ENCODE assay signal across 10 cellular contexts in genomic region chr7:151633516-151633812, GRCh38.
DNase-seq lines count a peak whose midpoint lies in the region; ATAC-seq and TF ChIP-seq lines count a peak whose summit lies in the region.
"Had no signal": no experiment of that assay in that cellular context is flagged by ENCODE, and none has a peak within 500 bp of the region (broad histone marks: within the 10 kb centered on the region; RNA-seq: fewer than 3 reads in every experiment).

No MANE protein-coding gene starts in this region.

- CTCF ChIA-PET in activated naive CD4-positive, alpha-beta T cell treated with anti-CD3 and anti-CD28 coated beads, Interleukin-2, amount 10 ng/mL, durations not matched to agents 7 days and 5 days (lab: Charles Lee), result interaction anchor here (0.6 to 3.8 kb wide), 8 partner anchors 9 to 185 kb away, joined by 3 to 26 read pairs (median 6); partner anchors contain the start of gene RHEB

- no peaks in the 10 kb centered on the region for H3K27me3 ChIP-seq in thyroid gland
- H3K27me3 ChIP-seq: SJSA1 had no signal

- peak overlapping the region; percentile 88 for H3K4me3 Mint-ChIP-seq in activated naive CD4-positive, alpha-beta T cell treated with anti-CD3 and anti-CD28 coated beads, Interleukin-2, amount 10 ng/mL, durations not matched to agents 7 days and 5 days
- peak overlapping the region; percentile 95 for H3K4me3 Mint-ChIP-seq in memory B cell

- H3K27me3 Mint-ChIP-seq in activated naive CD4-positive, alpha-beta T cell treated with anti-CD3 and anti-CD28 coated beads, Interleukin-2, amount 10 ng/mL, durations not matched to agents 7 days and 5 days, result no peaks in the 10 kb centered on the region
- H3K27me3 Mint-ChIP-seq in memory B cell, result no peaks in the 10 kb centered on the region

- no peaks in the 10 kb centered on the region for H3K36me3 ChIP-seq in thyroid gland

- DNase-seq in activated naive CD4-positive, alpha-beta T cell treated with anti-CD3 and anti-CD28 coated beads, Interleukin-2, amount 10 ng/mL, durations not matched to agents 7 days and 5 days, result no peak
- DNase-seq in activated naive CD4-positive, alpha-beta T cell treated with Interleukin-2 at 50 U/mL for 16 hours, result no peak
- DNase-seq in activated naive CD4-positive, alpha-beta T cell treated with anti-CD3 and anti-CD28 coated beads, Interleukin-2, amount 50 U/mL, for 72 hours (ENCODE audit: low spot score in 2 of 2), result no peak
- DNase-seq in memory B cell (ENCODE audit: low spot score in 2 of 2), result no peak
- DNase-seq in thyroid gland, result no peak
- no peak for DNase-seq in substantia nigra (lab: John Stamatoyannopoulos, UW)
- DNase-seq in caudate nucleus (lab: John Stamatoyannopoulos, UW), result no peak
- DNase-seq: GOT3 had no signal

- H3K36me3 Mint-ChIP-seq in activated naive CD4-positive, alpha-beta T cell treated with anti-CD3 and anti-CD28 coated beads, Interleukin-2, amount 10 ng/mL, durations not matched to agents 7 days and 5 days, result peaks cover 3% of the 10 kb centered on the region
- H3K36me3 Mint-ChIP-seq in activated naive CD4-positive, alpha-beta T cell treated with anti-CD3 and anti-CD28 coated beads, Interleukin-2, amount 50 U/mL, for 72 hours, result peaks cover 7 to 17% of the 10 kb centered on the region in 2 donors
- H3K36me3 Mint-ChIP-seq in memory B cell, result peaks cover 3% of the 10 kb centered on the region

- H3K27ac Mint-ChIP-seq in activated naive CD4-positive, alpha-beta T cell treated with anti-CD3 and anti-CD28 coated beads, Interleukin-2, amount 10 ng/mL, durations not matched to agents 7 days and 5 days, result peak overlapping the region; percentile 96
- peak overlapping the region; percentile 98 to 99 for H3K27ac Mint-ChIP-seq in activated naive CD4-positive, alpha-beta T cell treated with anti-CD3 and anti-CD28 coated beads, Interleukin-2, amount 50 U/mL, for 72 hours
- H3K27ac Mint-ChIP-seq in memory B cell, result peak overlapping the region; percentile 96

- 89 to 98% methylated on average over 1 of the region's 1 CpG for WGBS in thyroid gland, 2 donors

- peaks cover 5% of the 10 kb centered on the region for H3K9me3 Mint-ChIP-seq in activated naive CD4-positive, alpha-beta T cell treated with anti-CD3 and anti-CD28 coated beads, Interleukin-2, amount 10 ng/mL, durations not matched to agents 7 days and 5 days
- peaks cover 0 to 5% of the 10 kb centered on the region in 2 donors for H3K9me3 Mint-ChIP-seq in activated naive CD4-positive, alpha-beta T cell treated with anti-CD3 and anti-CD28 coated beads, Interleukin-2, amount 50 U/mL, for 72 hours
- peaks cover 3% of the 10 kb centered on the region for H3K9me3 Mint-ChIP-seq in memory B cell

- H3K9me3 ChIP-seq in thyroid gland, result no peaks in the 10 kb centered on the region
- H3K9me3 ChIP-seq: SJSA1 had no signal

- no peak overlapping the region for H3K4me3 ChIP-seq in thyroid gland (replicated peaks in 1 of 3)

- H3K4me1 Mint-ChIP-seq in activated naive CD4-positive, alpha-beta T cell treated with anti-CD3 and anti-CD28 coated beads, Interleukin-2, amount 10 ng/mL, durations not matched to agents 7 days and 5 days, result peaks cover 22% of the 10 kb centered on the region
- H3K4me1 Mint-ChIP-seq in memory B cell, result peaks cover 17% of the 10 kb centered on the region

- no peak for TF ChIP-seq POLR2A in thyroid gland (IDR thresholded peaks at IDR 0.05)

- H3K27ac ChIP-seq in thyroid gland (peak overlapping the region in 2 of 3 donors; percentile 87 to 89), substantia nigra (ENCODE audit: low read depth, low read length, poor library complexity, severe bottlenecking) (no peak overlapping the region), caudate nucleus (ENCODE audit: low read depth, low read length) (no peak overlapping the region)
- H3K27ac ChIP-seq: SJSA1 had no signal

- peaks cover 5 to 10% of the 10 kb centered on the region in 2 donors for H3K4me1 ChIP-seq in thyroid gland

- ATAC-seq in activated naive CD4-positive, alpha-beta T cell treated with anti-CD3 and anti-CD28 coated beads, Interleukin-2, amount 50 U/mL, for 72 hours, result no peak
- no peak for ATAC-seq in memory B cell (ENCODE audit: low read depth)
- ATAC-seq in GM21390 (IDR thresholded peaks at IDR 0.05; ENCODE audit: unreplicated experiment), result no peak

- no peak for TF ChIP-seq CTCF in thyroid gland (IDR thresholded peaks at IDR 0.05)

- intact Hi-C loops in thyroid gland (cut with DNase I), result no loop called here

Comparison
In these comparisons a context has a peak if more than half of its experiments do, and no peak if none do; other contexts are left out.
1. H3K27ac ChIP-seq: peak in thyroid gland (2 of 3); none in substantia nigra (single experiment) and caudate nucleus (single experiment).
2. Peak in every context shown above with its lines, with median percentiles within 50 percentile points of each other: H3K27ac Mint-ChIP-seq.